In genomic region chr16:5349661-5350060, GRCh38 we compare ENCODE assay signal across 17 cellular contexts.
A peak's percentile ranks its signal among the peaks of the same experiment; 100 is the strongest.
DNase-seq lines count a peak whose midpoint lies in the region; ATAC-seq, FAIRE-seq and TF ChIP-seq lines count a peak whose summit lies in the region.
"Had no signal": no experiment of that assay in that cellular context is flagged by ENCODE, and none has a peak within 500 bp of the region (broad histone marks: within the 10 kb centered on the region; RNA-seq: fewer than 3 reads in every experiment).

No MANE protein-coding gene starts in this region.

- H2BK20ac ChIP-seq in H1 (ENCODE audit: low read length) = no peak overlapping the region

- H3K79me2 ChIP-seq in HepG2 (ENCODE audit: insufficient read depth, low read length) (no peaks in the 10 kb centered on the region), H1 (ENCODE audit: control insufficient read depth in 1 of 2, insufficient read depth in 2 of 2, low read length in 2 of 2) (no peaks in the 10 kb centered on the region)

- TF ChIP-seq POLR2A in HepG2 (IDR thresholded peaks at IDR 0.05; ENCODE audit: insufficient read depth in 1 of 2, low read depth in 2 of 2, low read length in 2 of 2) (no peak), right lobe of liver (IDR thresholded peaks at IDR 0.05) (no peak), H1 (IDR thresholded peaks at IDR 0.05; ENCODE audit: control extremely low read depth in 1 of 2, low read depth in 2 of 2, low read length in 2 of 2) (no peak)

- CTCF ChIA-PET in HepG2 (lab: Yijun Ruan, JAX; ENCODE audit: low intra/inter-chr PET ratio, low total read pairs) (no interaction called here), H1 (lab: Charles Lee; ENCODE audit: partially characterized antibody) (interaction anchor here (0.6 to 4.0 kb wide), 14 partner anchors 9 to 393 kb away, joined by 3 to 17 read pairs (median 4); no protein-coding TSS in a partner anchor)

- in situ Hi-C loops in HepG2 (cut with HindIII; ENCODE audit: extremely low pct_ligation_motif_present, low pct_unique_long_range_greater_than_20kb) = no loop called here

- no peak overlapping the region for H2BK120ac ChIP-seq in H1 (replicated peaks; ENCODE audit: low read depth, low read length)

- no peaks in the 10 kb centered on the region for H3K36me3 Mint-ChIP-seq in stimulated activated effector memory CD8-positive, alpha-beta T cell treated with anti-CD3 and anti-CD28 coated beads, Interleukin-12 subunit alpha, Interleukin-12 subunit beta, amount 100 ng/mL, for 72 hours

- H3K56ac ChIP-seq in H1 (replicated peaks; ENCODE audit: insufficient read length, low read depth, low read length) = no peak overlapping the region

- TF ChIP-seq RAD21 in HepG2 (CRISPR knock-in tag; IDR thresholded peaks at IDR 0.05) = no peak
- no peak for TF ChIP-seq RAD21 in H1 (IDR thresholded peaks at IDR 0.05 in 1 of 2, conservative IDR thresholded peaks at IDR 0.05 in 1 of 2; ENCODE audit: low read depth in 2 of 2, low read length in 2 of 2)

- H3K9me3 Mint-ChIP-seq in stimulated activated effector memory CD8-positive, alpha-beta T cell treated with anti-CD3 and anti-CD28 coated beads, Interleukin-12 subunit alpha, Interleukin-12 subunit beta, amount 100 ng/mL, for 72 hours = peaks cover 2% of the 10 kb centered on the region
- H3K9me3 Mint-ChIP-seq: CD4-positive, alpha-beta T cell had no signal

- H3K23ac ChIP-seq in H1 (ENCODE audit: insufficient read length) = no peak overlapping the region

- H2AK5ac ChIP-seq in H1 (ENCODE audit: low read depth, low read length) = no peak overlapping the region

- no peak for DNase-seq in HepG2 (ENCODE audit: low spot score)
- DNase-seq in right lobe of liver = no peak
- DNase-seq in NCI-H82 (lab: John Stamatoyannopoulos, UW) = peak; percentile 79
- DNase-seq in H1 (ENCODE audit: low read depth in 1 of 2, low spot score in 2 of 2) = no peak
- DNase-seq in retina = peak; percentile 12
- DNase-seq in SIG-M5 (lab: John Stamatoyannopoulos, UW) = no peak
- no peak for DNase-seq in stimulated activated effector memory CD8-positive, alpha-beta T cell treated with anti-CD3 and anti-CD28 coated beads, Interleukin-12 subunit alpha, Interleukin-12 subunit beta, amount 100 ng/mL, for 72 hours (ENCODE audit: low spot score in 2 of 2)
- DNase-seq: Caco-2; CD4-positive, alpha-beta T cell; GF-D8; HCEC 1CT; NCI-H1092 treated with DMSO at 0.1 percent for 48 hours; NCI-H345; NCI-H524 treated with DMSO at 0.1 percent for 48 hours; SHP77 had no signal

- 50% methylated on average over 7 of the region's 7 CpGs for WGBS in HepG2 (ENCODE audit: low lambda C conversion rate)
- 41% methylated on average over 3 of the region's 7 CpGs for WGBS in right lobe of liver (ENCODE audit: insufficient coverage, low coverage, low lambda C conversion rate, missing lambda C conversion rate)
- WGBS in H1 (ENCODE audit: extremely low coverage in 1 of 2, insufficient coverage in 1 of 2, insufficient read length in 1 of 2, insufficient replicate concordance in 2 of 2, low coverage in 1 of 2, low lambda C conversion rate in 2 of 2, missing lambda C conversion rate in 1 of 2), 2 experiments = 71% methylated on average over 7 of the region's 7 CpGs; no CpG with 5 or more reads in 1 of the 2 experiments

- no peak overlapping the region for H2BK15ac ChIP-seq in H1 (ENCODE audit: low read length)

- TF ChIP-seq CTCF in HepG2 (CRISPR knock-in tag; IDR thresholded peaks at IDR 0.05) (no peak), right lobe of liver (IDR thresholded peaks at IDR 0.05) (no peak), H1 (IDR thresholded peaks at IDR 0.05; ENCODE audit: control extremely low read depth in 1 of 3, insufficient read depth in 1 of 3, low read depth in 1 of 3, low read length in 3 of 3) (no peak)

- H3K4me3 Mint-ChIP-seq in stimulated activated effector memory CD8-positive, alpha-beta T cell treated with anti-CD3 and anti-CD28 coated beads, Interleukin-12 subunit alpha, Interleukin-12 subunit beta, amount 100 ng/mL, for 72 hours = no peak overlapping the region
- H3K4me3 Mint-ChIP-seq: CD4-positive, alpha-beta T cell had no signal

- H2BK5ac ChIP-seq in H1 (ENCODE audit: low read depth, low read length) = no peak overlapping the region

- peaks cover 6% of the 10 kb centered on the region; the same call in 1 of the 2 replicates for H3K23me2 ChIP-seq in H1 (ENCODE audit: low read depth, low read length)

- no peak overlapping the region for H3K27ac Mint-ChIP-seq in stimulated activated effector memory CD8-positive, alpha-beta T cell treated with anti-CD3 and anti-CD28 coated beads, Interleukin-12 subunit alpha, Interleukin-12 subunit beta, amount 100 ng/mL, for 72 hours
- H3K27ac Mint-ChIP-seq: CD4-positive, alpha-beta T cell had no signal

- H4K20me1 ChIP-seq in HepG2 (ENCODE audit: insufficient read depth, low read length) = no peaks in the 10 kb centered on the region
- H4K20me1 ChIP-seq in H1 (replicated peaks in 1 of 2; ENCODE audit: control insufficient read depth in 1 of 2, insufficient read depth in 2 of 2, low read length in 2 of 2) = no peaks in the 10 kb centered on the region

- H3K4me2 ChIP-seq in HepG2 (ENCODE audit: low read depth, low read length) (no peak overlapping the region), H1 (ENCODE audit: insufficient read depth in 1 of 2, low read depth in 2 of 2, low read length in 2 of 2) (no peak overlapping the region)

- H3K4me3 ChIP-seq in HepG2 (replicated peaks in 1 of 3; ENCODE audit: insufficient read depth in 1 of 3, low read depth in 2 of 3, low read length in 3 of 3) (no peak overlapping the region), right lobe of liver (no peak overlapping the region), H1 (ENCODE audit: extremely low read depth in 1 of 4, insufficient read depth in 2 of 4, low read depth in 3 of 4, low read length in 4 of 4) (no peak overlapping the region)
- H3K4me3 ChIP-seq: K562 had no signal

- no peak overlapping the region for H4K5ac ChIP-seq in H1 (ENCODE audit: insufficient read length, low read depth, low read length)

- H3K4me1 Mint-ChIP-seq in stimulated activated effector memory CD8-positive, alpha-beta T cell treated with anti-CD3 and anti-CD28 coated beads, Interleukin-12 subunit alpha, Interleukin-12 subunit beta, amount 100 ng/mL, for 72 hours = no peaks in the 10 kb centered on the region

- no peak overlapping the region for H3K27ac ChIP-seq in HepG2 (ENCODE audit: extremely low read length, insufficient read depth, low read length)
- no peak overlapping the region for H3K27ac ChIP-seq in right lobe of liver
- H3K27ac ChIP-seq in H1 (ENCODE audit: low read depth, low read length) = no peak overlapping the region

- intact Hi-C loops in HepG2 (cut with micrococcal nuclease; ENCODE audit: unreplicated experiment) = no loop called here
- intact Hi-C loops in right lobe of liver (cut with DNase I) = no loop called here

- H3K79me1 ChIP-seq in H1 (ENCODE audit: low read depth, low read length) = no peaks in the 10 kb centered on the region

- no peak overlapping the region for H3K9ac ChIP-seq in HepG2 (ENCODE audit: insufficient read depth, low read depth, low read length)
- no peak overlapping the region for H3K9ac ChIP-seq in H1 (replicated peaks in 1 of 4; ENCODE audit: extremely low read depth in 1 of 4, low read depth in 3 of 4, low read length in 3 of 4)

- H4K91ac ChIP-seq in H1 (replicated peaks; ENCODE audit: insufficient read length, low read length) = no peak overlapping the region

- TF ChIP-seq EP300 in HepG2 (IDR thresholded peaks at IDR 0.05; ENCODE audit: low read depth in 2 of 2, low read length in 2 of 2) (no peak), HepG2 (CRISPR knock-in tag; IDR thresholded peaks at IDR 0.05; ENCODE audit: borderline replicate concordance) (no peak), H1 (IDR thresholded peaks at IDR 0.05; ENCODE audit: borderline replicate concordance in 1 of 2, low read depth in 2 of 2, low read length in 2 of 2) (no peak)

- H3K36me3 ChIP-seq in HepG2 (replicated peaks in 1 of 2; ENCODE audit: control insufficient read depth in 1 of 2, insufficient read depth in 2 of 2, low read length in 2 of 2) (no peaks in the 10 kb centered on the region), right lobe of liver (no peaks in the 10 kb centered on the region), H1 (ENCODE audit: control insufficient read depth in 2 of 4, insufficient read depth in 4 of 4, low read length in 3 of 4) (no peaks in the 10 kb centered on the region)

- H3K4ac ChIP-seq in H1 (replicated peaks; ENCODE audit: insufficient read length, low read depth, low read length) = no peak overlapping the region

- H2BK12ac ChIP-seq in H1 (ENCODE audit: low read depth, low read length) = no peak overlapping the region

- H3K14ac ChIP-seq in H1 (ENCODE audit: insufficient read length) = no peak overlapping the region

- no TSS peak for BruUV-seq in HepG2 (replicated peaks; lab: Mats Ljungman, UMichigan)

- H4K8ac ChIP-seq in H1 (ENCODE audit: extremely low read depth, insufficient read depth, low read length) = no peak overlapping the region

- no peaks in the 10 kb centered on the region for H3K9me3 ChIP-seq in HepG2 (ENCODE audit: low read length)
- no peaks in the 10 kb centered on the region for H3K9me3 ChIP-seq in right lobe of liver
- H3K9me3 ChIP-seq in H1 (ENCODE audit: insufficient read depth in 2 of 2, low read depth in 1 of 2, low read length in 1 of 2) = no peaks in the 10 kb centered on the region
- H3K9me3 ChIP-seq: Caco-2 had no signal

- no peaks in the 10 kb centered on the region for H3K4me1 ChIP-seq in HepG2 (ENCODE audit: insufficient read depth, low read length)
- H3K4me1 ChIP-seq in right lobe of liver = no peaks in the 10 kb centered on the region
- H3K4me1 ChIP-seq in H1 (replicated peaks in 1 of 4; ENCODE audit: control insufficient read depth in 3 of 4, insufficient read depth in 4 of 4, low read length in 3 of 4) = peaks cover 0 to 5% (median 1%) of the 10 kb centered on the region in 4 experiments; a peak in 4 of 7 replicates
- H3K4me1 ChIP-seq: Caco-2 had no signal

- ATAC-seq in HepG2 (no peak), right lobe of liver (no peak), HG02973 (IDR thresholded peaks at IDR 0.05; ENCODE audit: unreplicated experiment) (no peak)
- no peak for ATAC-seq in stimulated activated effector memory CD8-positive, alpha-beta T cell treated with anti-CD3 and anti-CD28 coated beads, Interleukin-12 subunit alpha, Interleukin-12 subunit beta, amount 100 ng/mL, for 72 hours
- ATAC-seq: K562 had no signal

- H2AFZ ChIP-seq in HepG2 (ENCODE audit: low read length) = no peak overlapping the region
- no peak overlapping the region for H2AFZ ChIP-seq in H1 (ENCODE audit: low read length)

- H3K18ac ChIP-seq in H1 (ENCODE audit: extremely low read depth, low read length) = peak overlapping the region; percentile 32

- FAIRE-seq in HepG2 (lab: Jason Lieb, UNC) = no peak
- no peak for FAIRE-seq in H1 (lab: Jason Lieb, UNC)
- FAIRE-seq: K562 had no signal

- POLR2A ChIA-PET in HepG2 (lab: Yijun Ruan, JAX) = no interaction called here
- POLR2A ChIA-PET in H1 (lab: Charles Lee; ENCODE audit: partially characterized antibody) = interaction anchor here (0.6 kb wide), 1 partner anchor 106 kb away, joined by 4 read pairs; no protein-coding TSS in a partner anchor

- peaks cover 0 to 10% of the 10 kb centered on the region in 2 experiments; a peak in 3 of 5 replicates for H3K27me3 ChIP-seq in HepG2 (ENCODE audit: control insufficient read depth in 1 of 2, insufficient read depth in 2 of 2, low read length in 2 of 2)
- no peaks in the 10 kb centered on the region for H3K27me3 ChIP-seq in right lobe of liver
- H3K27me3 ChIP-seq in H1 (replicated peaks in 1 of 4; ENCODE audit: control insufficient read depth in 3 of 4, extremely low read depth in 1 of 4, insufficient read depth in 3 of 4, low read length in 3 of 4) = no peaks in the 10 kb centered on the region

Comparison
In these comparisons a context has a peak if more than half of its experiments do, and no peak if none do; other contexts are left out.
1. DNase-seq: peak in NCI-H82 (single experiment) and retina (single experiment); none in HepG2 (single experiment), right lobe of liver (0 of 3), H1 (0 of 2), SIG-M5 (single experiment) and stimulated activated effector memory CD8-positive, alpha-beta T cell treated with anti-CD3 and anti-CD28 coated beads, Interleukin-12 subunit alpha, Interleukin-12 subunit beta, amount 100 ng/mL, for 72 hours (0 of 2).